In genomic region chr1:41014871-41015270, GRCh38 we compare ENCODE assay signal across 1 cellular context.
TF ChIP-seq lines count a peak whose summit lies in the region.

No MANE protein-coding gene starts in this region.

TF ChIP-seq in A549, 52 proteins besides CTCF, POLR2A, EP300 and RAD21 (continued from another document):
- TF ChIP-seq TFCP2L1 (CRISPR knock-in tag; IDR thresholded peaks at IDR 0.05), result 0 out of 2 replicates have a peak, but pooled peaks have one; percentile 6
